In the genomic region with DNA sequence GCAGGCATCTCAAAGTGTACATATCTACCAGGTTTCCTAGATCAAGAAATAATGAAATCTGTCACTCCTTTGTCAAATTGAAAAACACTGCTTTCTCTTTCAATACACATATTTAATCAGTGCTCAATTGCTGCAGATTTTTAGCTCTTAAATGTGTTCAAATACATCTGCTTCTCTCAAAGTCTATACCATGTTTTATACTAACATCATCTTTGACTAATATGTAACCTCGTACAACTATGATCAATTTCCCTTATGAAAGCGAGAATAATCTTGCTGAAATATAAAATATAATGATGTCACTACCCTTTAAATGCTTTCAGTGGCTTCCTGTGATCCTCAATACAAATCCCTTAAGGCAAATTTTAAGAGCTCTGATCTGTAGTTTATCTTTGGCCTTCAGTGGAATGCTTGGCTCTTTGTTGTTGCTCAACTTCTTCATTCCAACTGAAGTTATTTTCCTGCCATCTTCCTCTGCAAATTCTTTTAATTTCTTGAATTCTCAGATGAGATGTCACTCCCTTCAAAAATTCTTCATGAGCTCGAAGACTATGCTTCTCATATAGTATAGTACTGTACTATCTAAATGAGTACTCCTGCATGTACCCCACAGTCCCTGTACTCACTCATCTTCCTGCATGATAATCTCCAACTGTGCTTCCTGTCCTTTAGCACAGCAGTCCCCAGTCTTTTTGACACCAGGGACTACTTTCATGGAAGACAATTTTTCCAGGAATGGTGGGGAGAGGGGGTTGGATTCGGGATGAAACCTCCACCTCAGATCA, we compare ENCODE assay signal across 19 cellular contexts.
A peak's percentile ranks its signal among the peaks of the same experiment; 100 is the strongest.
DNase-seq lines count a peak whose midpoint lies in the region; ATAC-seq and TF ChIP-seq lines count a peak whose summit lies in the region.
"Had no signal": no experiment of that assay in that cellular context is flagged by ENCODE, and none has a peak within 500 bp of the region (broad histone marks: within the 10 kb centered on the region; RNA-seq: fewer than 3 reads in every experiment).

No MANE protein-coding gene starts in this region.

- H3K79me2 ChIP-seq in fibroblast of lung (ENCODE audit: control insufficient read depth, insufficient read depth, low read length): no peaks in the 10 kb centered on the region

- H3K4me1 ChIP-seq in SJSA1 (replicated peaks) (peaks cover 13% of the 10 kb centered on the region), fibroblast of lung (ENCODE audit: control insufficient read depth, extremely low read depth, insufficient read depth, low read length) (no peaks in the 10 kb centered on the region)
- H3K4me1 ChIP-seq: right lobe of liver, upper lobe of left lung had no signal

- CTCF ChIA-PET in BJ (lab: Yijun Ruan, JAX): no interaction called here

- no peak overlapping the region for H3K4me2 ChIP-seq in fibroblast of lung (ENCODE audit: extremely low read depth, insufficient read depth, low read length)

- peaks cover 13% of the 10 kb centered on the region for H3K4me1 Mint-ChIP-seq in osteocyte (ENCODE audit: unreplicated experiment)
- no peaks in the 10 kb centered on the region for H3K4me1 Mint-ChIP-seq in activated CD4-positive, alpha-beta T cell treated with anti-CD3 and anti-CD28 coated beads, Interleukin-2, amount 10 ng/mL, durations not matched to agents 24 days and 14 days
- H3K4me1 Mint-ChIP-seq: activated CD4-positive, alpha-beta T cell treated with anti-CD3 and anti-CD28 coated beads, Interleukin-2, amount 10 ng/mL, durations not matched to agents 7 days and 5 days; memory B cell had no signal

- H3K9me3 ChIP-seq in SJSA1 (replicated peaks): peaks cover 5% of the 10 kb centered on the region; the same call in 1 of the 2 replicates
- no peaks in the 10 kb centered on the region for H3K9me3 ChIP-seq in fibroblast of lung (ENCODE audit: control insufficient read depth, insufficient read depth, low read depth, low read length)
- H3K9me3 ChIP-seq: right lobe of liver, upper lobe of left lung had no signal

- no peaks in the 10 kb centered on the region for H3K36me3 Mint-ChIP-seq in osteocyte (ENCODE audit: unreplicated experiment)
- H3K36me3 Mint-ChIP-seq in activated CD4-positive, alpha-beta T cell treated with anti-CD3 and anti-CD28 coated beads, Interleukin-2, amount 10 ng/mL, durations not matched to agents 24 days and 14 days (ENCODE audit: low read depth): no peaks in the 10 kb centered on the region
- H3K36me3 Mint-ChIP-seq: memory B cell had no signal

- no peak overlapping the region for H2AFZ ChIP-seq in fibroblast of lung (ENCODE audit: low read length)

- TF ChIP-seq CTCF in BJ (IDR thresholded peaks at IDR 0.05; ENCODE audit: insufficient read depth, low read depth, low read length) (no peak), fibroblast of lung (conservative IDR thresholded peaks at IDR 0.05 in 1 of 2, IDR thresholded peaks at IDR 0.05 in 1 of 2; ENCODE audit: low read depth in 1 of 2, low read length in 2 of 2) (no peak), osteocyte (IDR thresholded peaks at IDR 0.05) (no peak)

- no peak for ATAC-seq in esophagus mucosa
- ATAC-seq: right lobe of liver had no signal

- POLR2A ChIA-PET in BJ (lab: Charles Lee): interaction anchor here (0.6 kb wide), 1 partner anchor 19 kb away, joined by 3 read pairs; no protein-coding TSS in a partner anchor

- peak overlapping the region; percentile 61 for H3K27ac ChIP-seq in SJSA1
- no peak overlapping the region for H3K27ac ChIP-seq in fibroblast of lung (ENCODE audit: insufficient read depth, low read length)
- H3K27ac ChIP-seq: C4-2B, right lobe of liver, upper lobe of left lung had no signal

- DNase-seq in BJ (ENCODE audit: low read depth): peak; percentile 69
- DNase-seq in SJSA1 (ENCODE audit: low read depth in 1 of 2, low spot score in 2 of 2): peak in 1 of 2 experiments; percentile 41
- DNase-seq in fibroblast of lung (ENCODE audit: low read depth in 2 of 2): peak; percentile 15 to 77
- no peak for DNase-seq in osteocyte (ENCODE audit: extremely low spot score, unreplicated experiment)
- no peak for DNase-seq in NCI-H2196 treated with DMSO at 0.1 percent for 48 hours (lab: John Stamatoyannopoulos, UW; ENCODE audit: unreplicated experiment)
- no peak for DNase-seq in activated CD4-positive, alpha-beta T cell treated with anti-CD3 and anti-CD28 coated beads, Interleukin-2, amount 10 ng/mL, durations not matched to agents 24 days and 14 days
- DNase-seq in stimulated activated CD4-positive, alpha-beta T cell treated with anti-CD3 and anti-CD28 coated beads, Interleukin-2, amount 100 ng/mL, for 48 hours: no peak
- DNase-seq: activated CD4-positive, alpha-beta T cell treated with anti-CD3 and anti-CD28 coated beads, Interleukin-2, amount 10 ng/mL, durations not matched to agents 7 days and 5 days; activated T-cell treated with anti-CD3 and anti-CD28 coated beads, Interleukin-2, amount 50 U/mL, for 4 hours; cortex of kidney; NCI-H1092; right lobe of liver; SHP77 treated with DMSO at 0.1 percent for 48 hours; stimulated activated CD4-positive, alpha-beta T cell treated with anti-CD3 and anti-CD28 coated beads, Interleukin-4, amount 100 ng/mL, for 4 hours; T1000; upper lobe of left lung had no signal

- no peak overlapping the region for H3K4me3 Mint-ChIP-seq in osteocyte (ENCODE audit: unreplicated experiment)
- H3K4me3 Mint-ChIP-seq in activated CD4-positive, alpha-beta T cell treated with anti-CD3 and anti-CD28 coated beads, Interleukin-2, amount 10 ng/mL, durations not matched to agents 24 days and 14 days: no peak overlapping the region
- H3K4me3 Mint-ChIP-seq: activated CD4-positive, alpha-beta T cell treated with anti-CD3 and anti-CD28 coated beads, Interleukin-2, amount 10 ng/mL, durations not matched to agents 7 days and 5 days; activated T-cell treated with anti-CD3 and anti-CD28 coated beads, Interleukin-2, amount 50 U/mL, for 4 hours; memory B cell had no signal

- no peaks in the 10 kb centered on the region for H4K20me1 ChIP-seq in fibroblast of lung (ENCODE audit: control insufficient read depth, extremely low read depth, insufficient read depth, low read length)

- H3K27me3 Mint-ChIP-seq in osteocyte (ENCODE audit: unreplicated experiment): no peaks in the 10 kb centered on the region
- no peaks in the 10 kb centered on the region for H3K27me3 Mint-ChIP-seq in activated CD4-positive, alpha-beta T cell treated with anti-CD3 and anti-CD28 coated beads, Interleukin-2, amount 10 ng/mL, durations not matched to agents 24 days and 14 days
- H3K27me3 Mint-ChIP-seq: activated CD4-positive, alpha-beta T cell treated with anti-CD3 and anti-CD28 coated beads, Interleukin-2, amount 10 ng/mL, durations not matched to agents 7 days and 5 days had no signal

- no peak overlapping the region for H3K9ac ChIP-seq in fibroblast of lung (ENCODE audit: insufficient read depth, low read length)

- no peaks in the 10 kb centered on the region for H3K27me3 ChIP-seq in BJ (ENCODE audit: control insufficient read depth, insufficient read depth, low read length)
- H3K27me3 ChIP-seq in SJSA1 (replicated peaks): no peaks in the 10 kb centered on the region
- no peaks in the 10 kb centered on the region for H3K27me3 ChIP-seq in fibroblast of lung (ENCODE audit: control insufficient read depth, insufficient read depth, low read length)
- H3K27me3 ChIP-seq: right lobe of liver, upper lobe of left lung had no signal

- H3K4me3 ChIP-seq in BJ (ENCODE audit: low read depth, low read length) (no peak overlapping the region), SJSA1 (no peak overlapping the region), fibroblast of lung (replicated peaks in 1 of 4; ENCODE audit: control extremely low read depth in 1 of 4, insufficient read depth in 1 of 4, low read depth in 3 of 4, low read length in 4 of 4) (no peak overlapping the region)
- H3K4me3 ChIP-seq: right lobe of liver, upper lobe of left lung had no signal

- intact Hi-C loops in activated CD4-positive, alpha-beta T cell treated with anti-CD3 and anti-CD28 coated beads, Interleukin-2, amount 10 ng/mL, durations not matched to agents 24 days and 14 days (cut with micrococcal nuclease): no loop called here

- H3K9me3 Mint-ChIP-seq in osteocyte (ENCODE audit: unreplicated experiment): peaks cover 23% of the 10 kb centered on the region
- H3K9me3 Mint-ChIP-seq in activated CD4-positive, alpha-beta T cell treated with anti-CD3 and anti-CD28 coated beads, Interleukin-2, amount 10 ng/mL, durations not matched to agents 24 days and 14 days: no peaks in the 10 kb centered on the region
- H3K9me3 Mint-ChIP-seq: activated CD4-positive, alpha-beta T cell treated with anti-CD3 and anti-CD28 coated beads, Interleukin-2, amount 10 ng/mL, durations not matched to agents 7 days and 5 days; activated T-cell treated with anti-CD3 and anti-CD28 coated beads, Interleukin-2, amount 50 U/mL, for 4 hours; memory B cell had no signal

- H3K36me3 ChIP-seq in BJ (ENCODE audit: control insufficient read depth, insufficient read depth, low read length): no peaks in the 10 kb centered on the region; the same call in 1 of the 2 replicates
- H3K36me3 ChIP-seq in SJSA1: no peaks in the 10 kb centered on the region
- H3K36me3 ChIP-seq in fibroblast of lung (ENCODE audit: control insufficient read depth, insufficient read depth, low read length): no peaks in the 10 kb centered on the region
- H3K36me3 ChIP-seq: right lobe of liver, upper lobe of left lung had no signal

- peak overlapping the region; percentile 21 for H3K27ac Mint-ChIP-seq in osteocyte (ENCODE audit: unreplicated experiment)
- no peak overlapping the region for H3K27ac Mint-ChIP-seq in activated CD4-positive, alpha-beta T cell treated with anti-CD3 and anti-CD28 coated beads, Interleukin-2, amount 10 ng/mL, durations not matched to agents 24 days and 14 days
- H3K27ac Mint-ChIP-seq: activated CD4-positive, alpha-beta T cell treated with anti-CD3 and anti-CD28 coated beads, Interleukin-2, amount 10 ng/mL, durations not matched to agents 7 days and 5 days; memory B cell had no signal

Comparison
In these comparisons a context has a peak if more than half of its experiments do, and no peak if none do; other contexts are left out.
1. DNase-seq: peak in BJ (single experiment) and fibroblast of lung (2 of 2); none in osteocyte (single experiment), NCI-H2196 treated with DMSO at 0.1 percent for 48 hours (single experiment), activated CD4-positive, alpha-beta T cell treated with anti-CD3 and anti-CD28 coated beads, Interleukin-2, amount 10 ng/mL, durations not matched to agents 24 days and 14 days (single experiment) and stimulated activated CD4-positive, alpha-beta T cell treated with anti-CD3 and anti-CD28 coated beads, Interleukin-2, amount 100 ng/mL, for 48 hours (0 of 2).